In the genomic region with DNA sequence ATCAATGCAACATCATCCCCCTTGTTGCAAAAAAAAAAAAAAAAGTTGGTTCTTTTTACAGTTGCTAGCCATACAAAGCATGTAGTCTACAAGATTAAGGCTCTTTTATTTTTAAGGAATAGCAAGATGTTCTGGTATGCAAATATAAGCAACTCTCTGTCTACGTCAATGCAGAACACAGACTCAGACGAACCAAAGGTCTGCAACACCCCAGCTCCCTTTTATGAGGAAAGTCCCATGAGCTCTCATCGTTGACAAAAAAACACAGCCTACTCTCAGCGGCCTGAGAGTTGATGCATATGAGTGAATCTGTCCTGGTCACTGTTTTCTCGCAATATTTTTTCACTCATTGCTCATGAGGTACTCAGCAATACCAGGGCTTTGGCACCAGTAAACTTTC, we compare ENCODE assay signal across 6 cellular contexts.
"Had no signal": no experiment of that assay in that cellular context is flagged by ENCODE, and none has a peak within 500 bp of the region (broad histone marks: within the 10 kb centered on the region; RNA-seq: fewer than 3 reads in every experiment).

No MANE protein-coding gene starts in this region.

- DNase-seq: H9, HCEC 1CT, IMR-90, KG1 had no signal

- H3K27ac Mint-ChIP-seq: GM23338, H9 had no signal

- H2AFZ ChIP-seq: GM23338 had no signal

- H3K4me2 ChIP-seq: GM23338 had no signal

- H3K4me3 Mint-ChIP-seq: GM23338, H9 had no signal

- H3K9me3 Mint-ChIP-seq: GM23338, H9 had no signal

- ATAC-seq: GM23338, K562 had no signal

- H3K4me3 ChIP-seq: GM23338, K562 had no signal
